In genomic region chr1:6012529-6013318, GRCh38 we compare ENCODE assay signal across 1 cellular context.
TF ChIP-seq lines count a peak whose summit lies in the region.

No MANE protein-coding gene starts in this region.

TF ChIP-seq in H1, 55 proteins besides CTCF, POLR2A, EP300 and RAD21:
- no peak for TF ChIP-seq SAP30 (IDR thresholded peaks at IDR 0.05; ENCODE audit: insufficient read depth, insufficient replicate concordance, low read length)
- no peak for TF ChIP-seq FOSL1 (IDR thresholded peaks at IDR 0.05; ENCODE audit: insufficient read depth, low read depth, low read length)
- TF ChIP-seq SUZ12 (IDR thresholded peaks at IDR 0.05; ENCODE audit: low read length): no peak
- TF ChIP-seq TEAD4 (IDR thresholded peaks at IDR 0.05; ENCODE audit: low read depth, low read length): no peak
- no peak for TF ChIP-seq MAFK (IDR thresholded peaks at IDR 0.05; ENCODE audit: low read depth, low read length)
- no peak for TF ChIP-seq ZNF274 (IDR thresholded peaks at IDR 0.05; ENCODE audit: borderline replicate concordance, extremely low read depth, low read length)
